In genomic region chr5:73701566-73701965, GRCh38 we compare ENCODE assay signal across 18 cellular contexts.
DNase-seq lines count a peak whose midpoint lies in the region; ATAC-seq, FAIRE-seq and TF ChIP-seq lines count a peak whose summit lies in the region.
"Had no signal": no experiment of that assay in that cellular context is flagged by ENCODE, and none has a peak within 500 bp of the region (broad histone marks: within the 10 kb centered on the region; RNA-seq: fewer than 3 reads in every experiment).

No MANE protein-coding gene starts in this region.

- no peak overlapping the region for H2AFZ ChIP-seq in keratinocyte (ENCODE audit: control insufficient read depth, low read length)

- H3K9me1 ChIP-seq in keratinocyte (ENCODE audit: control insufficient read depth, extremely low read depth, insufficient read depth, low read length) = no peaks in the 10 kb centered on the region

- peak overlapping the region; percentile 66 for H3K27ac ChIP-seq in keratinocyte (ENCODE audit: control insufficient read depth, insufficient read depth, low read length)
- no peak overlapping the region for H3K27ac ChIP-seq in dorsolateral prefrontal cortex
- H3K27ac ChIP-seq: adrenal gland, lower lobe of right lung had no signal

- DNase-seq in EL (peak; percentile 56), LHCN-M2 (ENCODE audit: low read depth) (peak; percentile 38), bronchial epithelial cell (ENCODE audit: low read depth) (peak; percentile 95), keratinocyte (ENCODE audit: low read depth, low spot score) (peak; percentile 61), dorsolateral prefrontal cortex (no peak)
- DNase-seq: activated T-cell treated with anti-CD3 and anti-CD28 coated beads, Interleukin-2, amount 50 U/mL, for 1 hour; adrenal gland; foreskin melanocyte; GF-D8; hippocampal formation; lower lobe of right lung; NCI-H1417; NCI-H2081 treated with DMSO at 0.1 percent for 48 hours; NCI-H510A treated with DMSO at 0.1 percent for 48 hours; posterior cingulate gyrus; T1000 had no signal

- no peak for TF ChIP-seq CTCF in bronchial epithelial cell (IDR thresholded peaks at IDR 0.05; ENCODE audit: insufficient read depth, low read length, severe bottlenecking)
- TF ChIP-seq CTCF in keratinocyte (optimal IDR thresholded peaks at IDR 0.05 in 1 of 3, IDR thresholded peaks at IDR 0.05 in 1 of 3, conservative IDR thresholded peaks at IDR 0.05 in 1 of 3; ENCODE audit: extremely low read depth in 1 of 3, insufficient read depth in 2 of 3, low read length in 3 of 3) = no peak
- TF ChIP-seq CTCF in dorsolateral prefrontal cortex (IDR thresholded peaks at IDR 0.05 in 54 of 56, conservative IDR thresholded peaks at IDR 0.05 in 2 of 56; ENCODE audit: low read depth in 1 of 56, partially characterized antibody in 56 of 56) = no peak

- H3K27me3 ChIP-seq in bronchial epithelial cell (ENCODE audit: control insufficient read depth, insufficient read depth, low read length) (no peaks in the 10 kb centered on the region), keratinocyte (ENCODE audit: control insufficient read depth, extremely low read depth, insufficient read depth, low read length) (no peaks in the 10 kb centered on the region), dorsolateral prefrontal cortex (no peaks in the 10 kb centered on the region)
- H3K27me3 ChIP-seq: adrenal gland had no signal

- dilution Hi-C loops in keratinocyte (cut with MboI; ENCODE audit: extremely low pct_ligation_motif_present, low sequenced_read_pairs) = no loop called here

- peaks cover 93% of the 10 kb centered on the region for H3K79me2 ChIP-seq in keratinocyte (ENCODE audit: control insufficient read depth, insufficient read depth, low read length)

- FAIRE-seq in bronchial epithelial cell (lab: Jason Lieb, UNC) = no peak
- FAIRE-seq in keratinocyte (lab: Jason Lieb, UNC) = peak; percentile 76

- intact Hi-C loops in dorsolateral prefrontal cortex (cut with DNase I) = no loop called here

- H3K4me2 ChIP-seq in keratinocyte (ENCODE audit: control insufficient read depth, extremely low read depth, insufficient read depth, low read depth, low read length) = peak overlapping the region; percentile 83

- ATAC-seq in GM18867 (IDR thresholded peaks at IDR 0.05; ENCODE audit: unreplicated experiment) = no peak
- no peak for ATAC-seq in HG03159 (IDR thresholded peaks at IDR 0.05; ENCODE audit: unreplicated experiment)
- ATAC-seq: lower lobe of right lung had no signal

- peaks cover 24% of the 10 kb centered on the region for H3K4me1 ChIP-seq in keratinocyte (ENCODE audit: control insufficient read depth, extremely low read depth, insufficient read depth, low read length)
- H3K4me1 ChIP-seq: lower lobe of right lung had no signal

- H4K20me1 ChIP-seq in keratinocyte (ENCODE audit: control insufficient read depth, extremely low read depth, insufficient read depth, low read length) = peaks cover 5% of the 10 kb centered on the region

- H3K36me3 ChIP-seq in bronchial epithelial cell (ENCODE audit: control insufficient read depth, insufficient read depth, low read length) (peaks cover 3% of the 10 kb centered on the region), keratinocyte (ENCODE audit: control insufficient read depth in 2 of 2, extremely low read depth in 1 of 2, insufficient read depth in 2 of 2, low read length in 2 of 2) (peaks cover 21 to 24% of the 10 kb centered on the region in 2 experiments)
- H3K36me3 ChIP-seq: adrenal gland, lower lobe of right lung had no signal

- peak overlapping the region; percentile 38 for H3K9ac ChIP-seq in keratinocyte (ENCODE audit: control insufficient read depth, extremely low read depth, insufficient read depth, low read length)

- H3K4me3 ChIP-seq in bronchial epithelial cell (ENCODE audit: low read depth, low read length) = no peak overlapping the region
- H3K4me3 ChIP-seq in keratinocyte (ENCODE audit: control insufficient read depth in 2 of 3, extremely low read depth in 1 of 3, insufficient read depth in 2 of 3, low read depth in 1 of 3, low read length in 3 of 3) = peak overlapping the region in 2 of 3 experiments; percentile 21 to 43
- no peak overlapping the region for H3K4me3 ChIP-seq in dorsolateral prefrontal cortex
- H3K4me3 ChIP-seq: adrenal gland, lower lobe of right lung had no signal

- no peaks in the 10 kb centered on the region for H3K9me3 ChIP-seq in keratinocyte (ENCODE audit: control insufficient read depth, low read depth, low read length)
- H3K9me3 ChIP-seq: adrenal gland, lower lobe of right lung had no signal

Comparison
In these comparisons a context has a peak if more than half of its experiments do, and no peak if none do; other contexts are left out.
1. DNase-seq: peak in EL (single experiment), LHCN-M2 (single experiment), bronchial epithelial cell (single experiment) and keratinocyte (single experiment); none in dorsolateral prefrontal cortex (0 of 10).
2. H3K4me3 ChIP-seq: peak in keratinocyte (2 of 3); none in bronchial epithelial cell (single experiment) and dorsolateral prefrontal cortex (0 of 59).